In the genomic region with DNA sequence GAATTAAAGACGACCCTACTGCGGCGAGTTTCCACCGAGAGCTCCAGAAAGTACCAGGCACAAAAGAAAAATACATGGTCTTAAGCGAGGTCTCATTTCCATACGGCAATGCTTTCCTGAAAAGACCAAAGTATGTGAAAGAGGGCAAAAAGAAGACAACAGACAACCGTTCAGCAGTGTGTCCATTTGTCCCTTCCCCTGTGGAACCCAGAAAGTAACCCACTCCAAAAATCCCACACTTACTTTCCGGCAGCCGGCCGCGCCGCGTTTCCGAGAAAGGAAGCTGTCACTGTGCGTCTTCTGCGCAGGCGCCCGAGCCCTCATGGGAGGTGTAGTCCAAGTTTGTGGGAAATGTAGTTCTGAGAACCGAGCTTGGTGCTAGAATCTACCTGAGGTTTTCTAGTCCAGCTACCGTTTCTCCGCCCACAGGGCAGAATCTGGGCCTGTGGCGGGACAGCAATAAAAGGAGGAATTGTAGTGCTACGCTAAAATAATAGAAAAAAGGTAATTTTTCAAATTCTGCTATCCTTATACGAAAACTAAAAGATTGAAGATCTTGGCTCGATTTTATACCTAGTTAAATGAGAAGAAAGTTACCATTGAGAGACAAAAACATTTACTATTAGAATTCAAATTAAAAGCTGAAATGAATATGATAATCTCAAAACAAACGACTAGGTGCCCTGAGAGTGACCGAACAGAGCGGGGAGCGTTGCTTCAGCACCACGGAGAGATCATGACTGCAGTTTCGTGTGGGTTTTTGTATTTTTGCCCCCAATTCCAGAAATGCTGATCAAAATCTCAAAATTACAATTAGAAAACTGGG, we compare ENCODE assay signal across 8 cellular contexts.
DNase-seq lines count a peak whose midpoint lies in the region; ATAC-seq and TF ChIP-seq lines count a peak whose summit lies in the region.

A gene with protein sequence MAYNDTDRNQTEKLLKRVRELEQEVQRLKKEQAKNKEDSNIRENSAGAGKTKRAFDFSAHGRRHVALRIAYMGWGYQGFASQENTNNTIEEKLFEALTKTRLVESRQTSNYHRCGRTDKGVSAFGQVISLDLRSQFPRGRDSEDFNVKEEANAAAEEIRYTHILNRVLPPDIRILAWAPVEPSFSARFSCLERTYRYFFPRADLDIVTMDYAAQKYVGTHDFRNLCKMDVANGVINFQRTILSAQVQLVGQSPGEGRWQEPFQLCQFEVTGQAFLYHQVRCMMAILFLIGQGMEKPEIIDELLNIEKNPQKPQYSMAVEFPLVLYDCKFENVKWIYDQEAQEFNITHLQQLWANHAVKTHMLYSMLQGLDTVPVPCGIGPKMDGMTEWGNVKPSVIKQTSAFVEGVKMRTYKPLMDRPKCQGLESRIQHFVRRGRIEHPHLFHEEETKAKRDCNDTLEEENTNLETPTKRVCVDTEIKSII (minus strand): TSS at position 280 of the 826 bp plus-strand sequence. CDS start 6,922 bp downstream, outside the sequence.

- peak; percentile 90 for DNase-seq in DMS 273 (lab: John Stamatoyannopoulos, UW; ENCODE audit: unreplicated experiment)
- DNase-seq in HuH-7.5 (ENCODE audit: low spot score) = peak; percentile 78
- DNase-seq in activated T-cell treated with anti-CD3 and anti-CD28 coated beads for 1 hour (ENCODE audit: low read depth) = peak; percentile 86
- peak; percentile 79 for DNase-seq in epidermal melanocyte (ENCODE audit: insufficient read length, low spot score)
- DNase-seq in middle frontal gyrus (ENCODE audit: extremely low spot score, low spot score) = peak; percentile 76
- DNase-seq in stimulated activated CD8-positive, alpha-beta memory T cell treated with anti-CD3 and anti-CD28 coated beads, Interleukin-2, amount 100 ng/mL, for 48 hours (ENCODE audit: low read depth in 2 of 2) = peak; percentile 81 to 85

- H3K4me1 ChIP-seq in OCI-LY3 (ENCODE audit: low read length) = peaks cover 4% of the 10 kb centered on the region

- no peaks in the 10 kb centered on the region for H4K20me1 ChIP-seq in OCI-LY3 (ENCODE audit: insufficient read depth, low read length)

- peak; percentile 97 for ATAC-seq in GM21526 (IDR thresholded peaks at IDR 0.05; ENCODE audit: low FRiP score, unreplicated experiment)

- peak within 1 kb of the TSS; percentile 99 for H2AFZ ChIP-seq in OCI-LY3 (ENCODE audit: low read depth, low read length)

- peaks cover 36% of the 10 kb centered on the region for H3K79me2 ChIP-seq in OCI-LY3 (ENCODE audit: low read length)

- H3K27ac ChIP-seq in OCI-LY3 (ENCODE audit: low read length) = peak within 1 kb of the TSS; percentile 35; the same call in 1 of the 2 replicates

- H3K9me3 ChIP-seq in OCI-LY3 (ENCODE audit: insufficient read depth, low read length) = no peaks in the 10 kb centered on the region

- TF ChIP-seq CTCF in OCI-LY3 (IDR thresholded peaks at IDR 0.05; ENCODE audit: low read depth, low read length) = no peak

- H3K27me3 ChIP-seq in OCI-LY3 (ENCODE audit: low read depth, low read length) = 0 out of 2 replicates have a peak, but pooled peaks cover 2% of the 10 kb centered on the region

- H3K36me3 ChIP-seq in OCI-LY3 (replicated peaks; ENCODE audit: low read depth, low read length) = peaks cover 23% of the 10 kb centered on the region

- H3K4me3 ChIP-seq in OCI-LY3 (ENCODE audit: low read length) = peak within 1 kb of the TSS; percentile 96

- H3K9ac ChIP-seq in OCI-LY3 (ENCODE audit: low read length) = peak within 1 kb of the TSS; percentile 85

- H3K4me2 ChIP-seq in OCI-LY3 (ENCODE audit: low read length) = peak within 1 kb of the TSS; percentile 69

Comparison
In these comparisons a context has a peak if more than half of its experiments do, and no peak if none do; other contexts are left out.
1. Peak in every context shown above with its lines: DNase-seq, ATAC-seq, H3K4me3 ChIP-seq and H3K27ac ChIP-seq.